1 cellular context compared by ENCODE assay signal in the genomic region with DNA sequence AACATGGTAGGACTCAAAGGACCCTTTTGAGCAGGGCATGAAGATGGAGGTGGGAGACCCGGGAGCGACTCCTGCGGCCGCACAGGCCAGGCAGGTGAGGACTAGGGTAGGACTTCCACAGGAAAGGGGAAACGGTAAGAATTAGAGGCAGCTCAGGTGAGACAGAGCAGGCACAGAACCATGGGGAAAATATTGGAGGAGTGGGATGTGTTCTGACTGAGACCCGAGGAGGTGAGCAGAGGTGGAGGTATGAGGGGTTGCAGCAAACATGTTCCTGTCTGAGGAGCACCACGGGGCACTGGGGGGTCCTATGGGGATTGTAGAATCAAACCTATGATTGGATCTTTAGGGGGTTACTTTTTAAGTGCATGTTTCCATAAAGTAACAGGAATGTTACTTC.
TF ChIP-seq lines count a peak whose summit lies in the region.

No MANE protein-coding gene starts in this region.

TF ChIP-seq in HCT116, 20 proteins besides CTCF, POLR2A, EP300 and RAD21 (continued from another document):
- TF ChIP-seq EGR1 (IDR thresholded peaks at IDR 0.05; ENCODE audit: low read depth): no peak
- no peak for TF ChIP-seq ELF1 (IDR thresholded peaks at IDR 0.05; ENCODE audit: borderline replicate concordance, low read depth)
- no peak for TF ChIP-seq EZH2phosphoT487 (IDR thresholded peaks at IDR 0.05; ENCODE audit: borderline replicate concordance)
- no peak for TF ChIP-seq JUND (IDR thresholded peaks at IDR 0.05)
- no peak for TF ChIP-seq SIN3A (IDR thresholded peaks at IDR 0.05; ENCODE audit: low read depth)
- no peak for TF ChIP-seq POLR2AphosphoS5 (IDR thresholded peaks at IDR 0.05; ENCODE audit: low read depth, low read length)
- TF ChIP-seq ZFX (IDR thresholded peaks at IDR 0.05): no peak
